Comparison of ENCODE assay signal across 10 cellular contexts in the genomic region with DNA sequence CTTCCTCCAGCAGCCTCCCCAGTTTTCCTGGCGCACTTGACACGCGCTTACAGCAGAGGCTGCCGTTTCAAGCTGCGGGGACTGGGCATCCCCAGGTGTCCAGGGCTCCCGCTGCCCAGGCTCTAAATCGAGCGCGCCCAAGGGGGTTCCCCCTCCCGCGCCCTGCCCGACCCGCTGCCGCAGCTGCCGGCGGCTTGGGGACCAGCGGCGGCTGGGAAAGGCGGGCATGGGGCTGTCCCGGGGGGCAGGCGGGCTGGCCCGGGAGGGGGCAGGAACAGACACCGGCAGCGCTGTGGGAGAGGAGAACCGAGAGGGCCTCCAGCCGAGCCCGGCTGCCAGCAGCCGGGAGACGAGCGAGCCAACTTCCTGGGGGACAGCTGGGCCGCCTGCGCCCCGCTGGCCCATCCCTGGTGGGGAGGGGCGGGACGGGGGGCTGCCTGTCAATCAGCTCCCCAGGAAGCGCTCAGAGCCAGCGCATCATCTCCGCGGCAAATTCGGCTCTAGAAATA. TPM values are rescaled to one million over a fixed set of nuclear protein-coding genes. Genes with fewer than 3 reads are reported as not detected.
DNase-seq lines count a peak whose midpoint lies in the region; ATAC-seq and TF ChIP-seq lines count a peak whose summit lies in the region.
"Had no signal": no experiment of that assay in that cellular context is flagged by ENCODE, and none has a peak within 500 bp of the region (broad histone marks: within the 10 kb centered on the region; RNA-seq: fewer than 3 reads in every experiment).

No MANE protein-coding gene starts in this region.

- intact Hi-C loops in Caco-2 (cut with micrococcal nuclease; ENCODE audit: unreplicated experiment), result no loop called here
- intact Hi-C loops in dorsolateral prefrontal cortex (cut with DNase I), result no loop called here

- H3K27ac ChIP-seq in MM.1S (ENCODE audit: low read length) (no peak overlapping the region), dorsolateral prefrontal cortex (peak overlapping the region in 3 of 59 donors; percentile 10 to 21 (median 20)), neuronal stem cell (replicated peaks; ENCODE audit: low read length) (no peak overlapping the region)
- H3K27ac ChIP-seq: uterus had no signal

- POLR2A ChIA-PET in Caco-2 (lab: Charles Lee), result no interaction called here

- peak overlapping the region; percentile 18 for H2BK120ac ChIP-seq in neuronal stem cell (ENCODE audit: low read depth, low read length)

- H3K79me1 ChIP-seq in neuronal stem cell (ENCODE audit: low read depth, low read length), result peaks cover 2% of the 10 kb centered on the region

- H3K9me3 ChIP-seq in Caco-2 (no peaks in the 10 kb centered on the region), MM.1S (replicated peaks; ENCODE audit: insufficient read depth, low read length) (no peaks in the 10 kb centered on the region), neuronal stem cell (replicated peaks in 1 of 2; ENCODE audit: control insufficient read depth in 2 of 2, insufficient read depth in 1 of 2, low read depth in 1 of 2, low read length in 2 of 2) (peaks cover 0 to 3% of the 10 kb centered on the region in 2 donors)
- H3K9me3 ChIP-seq: uterus had no signal

- 0 out of 2 replicates have a peak overlapping the region, but pooled peaks have one; percentile 45 for H2AFZ ChIP-seq in MM.1S (ENCODE audit: low read length)
- H2AFZ ChIP-seq in neuronal stem cell (ENCODE audit: low read length), result peak overlapping the region; percentile 82

- H3K4me3 Mint-ChIP-seq in Caco-2 (ENCODE audit: unreplicated experiment) (peak overlapping the region; percentile 55), endothelial cell (ENCODE audit: unreplicated experiment) (no peak overlapping the region)

- H4K91ac ChIP-seq in neuronal stem cell (ENCODE audit: low read depth, low read length, poor library complexity), result no peak overlapping the region

- CTCF ChIA-PET in Caco-2 (lab: Charles Lee), result interaction anchor here (1.1 kb wide), 1 partner anchor 20 kb away, joined by 3 read pairs; no protein-coding TSS in a partner anchor

- peak overlapping the region; percentile 26 for H2BK15ac ChIP-seq in neuronal stem cell (ENCODE audit: low read length)

- H3K9ac ChIP-seq in MM.1S (ENCODE audit: low read length) (no peak overlapping the region), neuronal stem cell (ENCODE audit: low read depth, low read length, poor library complexity) (peak overlapping the region; percentile 50)

- H3K27me3 Mint-ChIP-seq in Caco-2 (ENCODE audit: insufficient read depth, unreplicated experiment), result peaks cover 16% of the 10 kb centered on the region
- H3K27me3 Mint-ChIP-seq in endothelial cell (ENCODE audit: unreplicated experiment), result peaks cover 7% of the 10 kb centered on the region

- H3K36me3 Mint-ChIP-seq in Caco-2 (ENCODE audit: insufficient read depth, unreplicated experiment) (peaks cover 6% of the 10 kb centered on the region), endothelial cell (ENCODE audit: low read depth, unreplicated experiment) (peaks cover 4% of the 10 kb centered on the region)

- no peaks in the 10 kb centered on the region for H3F3A ChIP-seq in MM.1S (ENCODE audit: insufficient read depth, low read length)

- no peak for DNase-seq in Caco-2
- DNase-seq in MM.1S, result no peak
- DNase-seq in dorsolateral prefrontal cortex, result peak in 2 of 10 donors; percentile 21 to 43
- DNase-seq in neuronal stem cell (ENCODE audit: low spot score), result no peak
- no peak for DNase-seq in HuH-7 (ENCODE audit: low spot score)
- no peak for DNase-seq in endothelial cell (ENCODE audit: low spot score)
- DNase-seq: NCI-H226, uterus had no signal

- H3K4me1 ChIP-seq in Caco-2, result no peaks in the 10 kb centered on the region
- H3K4me1 ChIP-seq in MM.1S (ENCODE audit: low read length), result no peaks in the 10 kb centered on the region; the same call in 1 of the 2 replicates
- H3K4me1 ChIP-seq in neuronal stem cell (ENCODE audit: control insufficient read depth in 2 of 2, insufficient read depth in 1 of 2, low read depth in 1 of 2, low read length in 2 of 2), result peaks cover 0 to 2% of the 10 kb centered on the region in 2 donors
- H3K4me1 ChIP-seq: uterus had no signal

- H3K23ac ChIP-seq in neuronal stem cell (ENCODE audit: low read depth, low read length, poor library complexity), result no peak overlapping the region

- peak overlapping the region; percentile 10 for H2BK12ac ChIP-seq in neuronal stem cell (ENCODE audit: low read length)

- no peaks in the 10 kb centered on the region for H4K20me1 ChIP-seq in MM.1S (ENCODE audit: insufficient read depth, low read length)

- TF ChIP-seq CTCF in Caco-2 (IDR thresholded peaks at IDR 0.05; ENCODE audit: insufficient read depth in 1 of 2, low read depth in 1 of 2, low read length in 1 of 2, severe bottlenecking in 1 of 2, unreplicated experiment in 1 of 2) (no peak), MM.1S (IDR thresholded peaks at IDR 0.05; ENCODE audit: low read length) (no peak), dorsolateral prefrontal cortex (IDR thresholded peaks at IDR 0.05 in 54 of 56, conservative IDR thresholded peaks at IDR 0.05 in 2 of 56; ENCODE audit: low read depth in 1 of 56, partially characterized antibody in 56 of 56) (no peak), endothelial cell (IDR thresholded peaks at IDR 0.05; ENCODE audit: unreplicated experiment) (no peak)

- no peak overlapping the region for H2BK5ac ChIP-seq in neuronal stem cell (ENCODE audit: low read length)

- no peak overlapping the region for H3K14ac ChIP-seq in neuronal stem cell (ENCODE audit: low read length)

- H3K79me2 ChIP-seq in MM.1S (ENCODE audit: low read length), result no peaks in the 10 kb centered on the region

- H4K8ac ChIP-seq in neuronal stem cell (ENCODE audit: low read depth, low read length), result peak overlapping the region; percentile 82

- H3K4me2 ChIP-seq in MM.1S (ENCODE audit: low read depth, low read length) (peak overlapping the region; percentile 61), neuronal stem cell (ENCODE audit: insufficient read depth, low read length, poor library complexity, severe bottlenecking) (peak overlapping the region; percentile 86)

- H3K18ac ChIP-seq in neuronal stem cell (ENCODE audit: low read length), result peak overlapping the region; percentile 76

- no TSS peak for BruUV-seq in Caco-2 (replicated peaks; lab: Mats Ljungman, UMichigan)

- no peaks in the 10 kb centered on the region for H3K9me2 ChIP-seq in MM.1S (replicated peaks; ENCODE audit: insufficient read depth, low read length)

- H3K27me3 ChIP-seq in Caco-2 (replicated peaks; ENCODE audit: control insufficient read depth, insufficient read depth, low read length), result peaks cover 1% of the 10 kb centered on the region
- H3K27me3 ChIP-seq in MM.1S (replicated peaks; ENCODE audit: insufficient read depth, low read length), result peaks cover 2% of the 10 kb centered on the region; the same call in 1 of the 2 replicates
- H3K27me3 ChIP-seq in dorsolateral prefrontal cortex, result peaks cover 0 to 61% (median 22%) of the 10 kb centered on the region in 45 donors
- H3K27me3 ChIP-seq in neuronal stem cell (ENCODE audit: control insufficient read depth in 3 of 3, insufficient read depth in 3 of 3, low read depth in 1 of 3, low read length in 3 of 3), result peaks cover 5 to 53% (median 43%) of the 10 kb centered on the region in 3 experiments

- no peak overlapping the region for H3K27ac Mint-ChIP-seq in Caco-2 (ENCODE audit: unreplicated experiment)
- no peak overlapping the region for H3K27ac Mint-ChIP-seq in endothelial cell (ENCODE audit: unreplicated experiment)

- WGBS in neuronal stem cell (ENCODE audit: extremely low coverage in 2 of 2, insufficient read length in 2 of 2, insufficient replicate concordance in 1 of 2), 2 donors, result no CpG with 5 or more reads among the region's 40 CpGs

- H3K4ac ChIP-seq in neuronal stem cell (ENCODE audit: low read length), result no peak overlapping the region

- H3K9me3 Mint-ChIP-seq in Caco-2 (ENCODE audit: unreplicated experiment), result no peaks in the 10 kb centered on the region
- no peaks in the 10 kb centered on the region for H3K9me3 Mint-ChIP-seq in endothelial cell (ENCODE audit: unreplicated experiment)

- H2AK5ac ChIP-seq in neuronal stem cell (ENCODE audit: low read depth, low read length), result peak overlapping the region; percentile 63

- H3K4me3 ChIP-seq in Caco-2 (ENCODE audit: low read depth, low read length) (peak overlapping the region; percentile 35), MM.1S (ENCODE audit: low read length) (peak overlapping the region; percentile 33), dorsolateral prefrontal cortex (peak overlapping the region in 58 of 59 donors; percentile 25 to 72 (median 52)), neuronal stem cell (ENCODE audit: low read length in 2 of 2) (peak overlapping the region; percentile 40 to 62)
- H3K4me3 ChIP-seq: uterus had no signal

- no peak for ATAC-seq in GM19455 (IDR thresholded peaks at IDR 0.05; ENCODE audit: unreplicated experiment)
- no peak for ATAC-seq in GM19023 (IDR thresholded peaks at IDR 0.05; ENCODE audit: unreplicated experiment)

- H3K36me3 ChIP-seq in Caco-2 (ENCODE audit: control insufficient read depth, insufficient read depth, low read length) (no peaks in the 10 kb centered on the region), MM.1S (replicated peaks; ENCODE audit: insufficient read depth, low read length) (no peaks in the 10 kb centered on the region), neuronal stem cell (replicated peaks in 1 of 2; ENCODE audit: control insufficient read depth in 2 of 2, insufficient read depth in 2 of 2, low read length in 2 of 2) (no peaks in the 10 kb centered on the region)
- H3K36me3 ChIP-seq: uterus had no signal

- H3K4me1 Mint-ChIP-seq in Caco-2 (ENCODE audit: low read depth, unreplicated experiment) (no peaks in the 10 kb centered on the region), endothelial cell (ENCODE audit: unreplicated experiment) (no peaks in the 10 kb centered on the region)

RNA-seq across cellular contexts. Expression of a gene that starts 14.9 kb away (rescaled TPM):
- total RNA-seq in Caco-2 (2022), result 0.65 and 0.95 TPM in 2 replicates
- total RNA-seq in dorsolateral prefrontal cortex, result 1 to 10 TPM in 114 of 120 experiments, under 1 TPM in 6; 0.78 to 6.0 (median 2.1) TPM
- 0.33 TPM for polyA plus RNA-seq in neuronal stem cell (2013, experiment 1 of 2)
- 0.30 TPM for polyA plus RNA-seq in neuronal stem cell (2013, experiment 2 of 2)
- total RNA-seq in endothelial cell (ENCODE audit: unreplicated experiment), result 0.08 TPM

RNA-seq across cellular contexts. Expression of a gene that starts 40.9 kb away (rescaled TPM):
- total RNA-seq in Caco-2 (2022) (69.9 and 78.9 TPM in 2 replicates), dorsolateral prefrontal cortex (10 to 100 TPM; 30.5 to 60.4 (median 41.9) TPM), endothelial cell (ENCODE audit: unreplicated experiment) (44.0 TPM)
- polyA plus RNA-seq in neuronal stem cell (2013, experiment 1 of 2), result 82.1 TPM
- 82.2 TPM for polyA plus RNA-seq in neuronal stem cell (2013, experiment 2 of 2)

RNA-seq across cellular contexts. Expression of a gene that starts 52.4 kb away (rescaled TPM):
- total RNA-seq in Caco-2 (2022), result 263 and 274 TPM in 2 replicates
- total RNA-seq in dorsolateral prefrontal cortex, result 10 to 100 TPM; 28.2 to 58.5 (median 38.6) TPM
- polyA plus RNA-seq in neuronal stem cell (2013, experiment 1 of 2), result 70.7 TPM
- 74.1 TPM for polyA plus RNA-seq in neuronal stem cell (2013, experiment 2 of 2)
- total RNA-seq in endothelial cell (ENCODE audit: unreplicated experiment), result 105 TPM

RNA-seq across cellular contexts. Expression of a gene that starts 53.5 kb away (rescaled TPM):
- total RNA-seq in Caco-2 (2022) (24.7 and 29.6 TPM in 2 replicates), dorsolateral prefrontal cortex (10 to 100 TPM; 24.0 to 46.8 (median 35.2) TPM), endothelial cell (ENCODE audit: unreplicated experiment) (39.6 TPM)
- polyA plus RNA-seq in neuronal stem cell (2013, experiment 1 of 2), result 24.9 TPM
- 25.4 TPM for polyA plus RNA-seq in neuronal stem cell (2013, experiment 2 of 2)
